ENCODE assay signal across 1 cellular context in the genomic region with DNA sequence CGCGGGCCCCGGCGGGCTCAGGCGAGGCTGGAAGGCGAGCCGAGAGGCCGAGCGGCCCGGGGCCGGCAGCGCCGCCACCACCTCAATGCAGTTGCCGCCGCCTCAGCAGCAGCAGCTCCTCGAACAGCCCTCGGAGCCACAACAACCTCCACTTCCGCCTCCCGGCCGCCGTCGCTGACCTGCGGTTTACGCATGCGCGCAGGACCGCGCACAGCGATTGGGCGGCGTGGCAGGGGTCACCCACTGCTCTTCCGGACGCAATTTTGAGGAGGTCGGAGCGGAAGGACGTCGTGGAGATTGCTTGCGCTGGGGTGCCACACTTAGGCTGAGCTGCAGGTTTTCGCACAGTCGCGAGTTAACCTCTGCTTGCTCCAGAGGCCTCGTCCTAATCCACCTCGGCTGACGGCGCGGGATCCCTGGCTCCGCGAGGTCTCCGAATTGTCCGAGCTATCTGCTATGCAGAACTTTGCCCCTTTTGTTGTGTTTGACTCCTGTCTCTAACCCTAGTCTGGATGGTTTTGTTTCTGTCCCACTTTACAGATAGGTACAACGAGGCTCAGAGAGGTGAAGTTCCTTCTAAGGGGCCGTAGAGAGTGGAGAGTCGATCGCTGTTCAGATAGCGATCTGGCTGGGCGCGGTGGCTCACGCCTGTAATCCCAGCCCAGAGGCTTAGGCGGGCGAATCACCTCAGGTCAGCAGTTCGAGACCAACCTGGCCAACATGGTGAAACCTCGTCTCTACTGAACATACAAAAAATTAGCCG.
TF ChIP-seq lines count a peak whose summit lies in the region.

A gene (plus strand): TSS at position 243 of the 763 bp plus-strand sequence. CDS start 6,657 bp downstream, outside the sequence.
A gene with protein sequence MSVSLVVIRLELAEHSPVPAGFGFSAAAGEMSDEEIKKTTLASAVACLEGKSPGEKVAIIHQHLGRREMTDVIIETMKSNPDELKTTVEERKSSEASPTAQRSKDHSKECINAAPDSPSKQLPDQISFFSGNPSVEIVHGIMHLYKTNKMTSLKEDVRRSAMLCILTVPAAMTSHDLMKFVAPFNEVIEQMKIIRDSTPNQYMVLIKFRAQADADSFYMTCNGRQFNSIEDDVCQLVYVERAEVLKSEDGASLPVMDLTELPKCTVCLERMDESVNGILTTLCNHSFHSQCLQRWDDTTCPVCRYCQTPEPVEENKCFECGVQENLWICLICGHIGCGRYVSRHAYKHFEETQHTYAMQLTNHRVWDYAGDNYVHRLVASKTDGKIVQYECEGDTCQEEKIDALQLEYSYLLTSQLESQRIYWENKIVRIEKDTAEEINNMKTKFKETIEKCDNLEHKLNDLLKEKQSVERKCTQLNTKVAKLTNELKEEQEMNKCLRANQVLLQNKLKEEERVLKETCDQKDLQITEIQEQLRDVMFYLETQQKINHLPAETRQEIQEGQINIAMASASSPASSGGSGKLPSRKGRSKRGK (minus strand): TSS at position 146 of the 763 bp plus-strand sequence. CDS start 164 bp downstream, outside the sequence.

TF ChIP-seq in HepG2, 621 proteins besides CTCF, POLR2A, EP300 and RAD21 (continued from another document and continues in another):
- TF ChIP-seq, protein P1, sequence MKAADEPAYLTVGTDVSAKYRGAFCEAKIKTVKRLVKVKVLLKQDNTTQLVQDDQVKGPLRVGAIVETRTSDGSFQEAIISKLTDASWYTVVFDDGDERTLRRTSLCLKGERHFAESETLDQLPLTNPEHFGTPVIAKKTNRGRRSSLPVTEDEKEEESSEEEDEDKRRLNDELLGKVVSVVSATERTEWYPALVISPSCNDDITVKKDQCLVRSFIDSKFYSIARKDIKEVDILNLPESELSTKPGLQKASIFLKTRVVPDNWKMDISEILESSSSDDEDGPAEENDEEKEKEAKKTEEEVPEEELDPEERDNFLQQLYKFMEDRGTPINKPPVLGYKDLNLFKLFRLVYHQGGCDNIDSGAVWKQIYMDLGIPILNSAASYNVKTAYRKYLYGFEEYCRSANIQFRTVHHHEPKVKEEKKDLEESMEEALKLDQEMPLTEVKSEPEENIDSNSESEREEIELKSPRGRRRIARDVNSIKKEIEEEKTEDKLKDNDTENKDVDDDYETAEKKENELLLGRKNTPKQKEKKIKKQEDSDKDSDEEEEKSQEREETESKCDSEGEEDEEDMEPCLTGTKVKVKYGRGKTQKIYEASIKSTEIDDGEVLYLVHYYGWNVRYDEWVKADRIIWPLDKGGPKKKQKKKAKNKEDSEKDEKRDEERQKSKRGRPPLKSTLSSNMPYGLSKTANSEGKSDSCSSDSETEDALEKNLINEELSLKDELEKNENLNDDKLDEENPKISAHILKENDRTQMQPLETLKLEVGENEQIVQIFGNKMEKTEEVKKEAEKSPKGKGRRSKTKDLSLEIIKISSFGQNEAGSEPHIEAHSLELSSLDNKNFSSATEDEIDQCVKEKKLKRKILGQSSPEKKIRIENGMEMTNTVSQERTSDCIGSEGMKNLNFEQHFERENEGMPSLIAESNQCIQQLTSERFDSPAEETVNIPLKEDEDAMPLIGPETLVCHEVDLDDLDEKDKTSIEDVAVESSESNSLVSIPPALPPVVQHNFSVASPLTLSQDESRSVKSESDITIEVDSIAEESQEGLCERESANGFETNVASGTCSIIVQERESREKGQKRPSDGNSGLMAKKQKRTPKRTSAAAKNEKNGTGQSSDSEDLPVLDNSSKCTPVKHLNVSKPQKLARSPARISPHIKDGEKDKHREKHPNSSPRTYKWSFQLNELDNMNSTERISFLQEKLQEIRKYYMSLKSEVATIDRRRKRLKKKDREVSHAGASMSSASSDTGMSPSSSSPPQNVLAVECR (CRISPR knock-in tag; IDR thresholded peaks at IDR 0.05; ENCODE audit: borderline replicate concordance), result peak; percentile 98
- no peak for TF ChIP-seq JUND (CRISPR knock-in tag; IDR thresholded peaks at IDR 0.05)
- TF ChIP-seq, protein P2, sequence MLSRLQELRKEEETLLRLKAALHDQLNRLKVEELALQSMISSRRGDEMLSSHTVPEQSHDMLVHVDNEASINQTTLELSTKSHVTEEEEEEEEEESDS (CRISPR knock-in tag; IDR thresholded peaks at IDR 0.05; ENCODE audit: borderline replicate concordance), result no peak
- TF ChIP-seq CREB1 (IDR thresholded peaks at IDR 0.05), result no peak
- peak; percentile 64; the same call in 1 of the 2 replicates for TF ChIP-seq CREB1 (CRISPR knock-in tag; IDR thresholded peaks at IDR 0.05)
- TF ChIP-seq ZNF7 (CRISPR knock-in tag; IDR thresholded peaks at IDR 0.05), result no peak
- no peak for TF ChIP-seq TEAD2 (CRISPR knock-in tag; IDR thresholded peaks at IDR 0.05)
- TF ChIP-seq HNRNPL (IDR thresholded peaks at IDR 0.05; ENCODE audit: low read depth, low read length), result no peak
- TF ChIP-seq NR1H2 (CRISPR knock-in tag; IDR thresholded peaks at IDR 0.05; ENCODE audit: borderline replicate concordance, low read depth), result no peak
- no peak for TF ChIP-seq HNF4G (IDR thresholded peaks at IDR 0.05; ENCODE audit: borderline replicate concordance, low read depth, low read length)
- no peak for TF ChIP-seq HNF4G (CRISPR knock-in tag; IDR thresholded peaks at IDR 0.05; ENCODE audit: borderline replicate concordance, low read depth)
- TF ChIP-seq GLI4 (CRISPR knock-in tag; IDR thresholded peaks at IDR 0.05; ENCODE audit: borderline replicate concordance), result 0 out of 2 replicates have a peak, but pooled peaks have one; percentile 43
- no peak for TF ChIP-seq BHLHE40 (IDR thresholded peaks at IDR 0.05; ENCODE audit: low read length)
- TF ChIP-seq, protein P3, sequence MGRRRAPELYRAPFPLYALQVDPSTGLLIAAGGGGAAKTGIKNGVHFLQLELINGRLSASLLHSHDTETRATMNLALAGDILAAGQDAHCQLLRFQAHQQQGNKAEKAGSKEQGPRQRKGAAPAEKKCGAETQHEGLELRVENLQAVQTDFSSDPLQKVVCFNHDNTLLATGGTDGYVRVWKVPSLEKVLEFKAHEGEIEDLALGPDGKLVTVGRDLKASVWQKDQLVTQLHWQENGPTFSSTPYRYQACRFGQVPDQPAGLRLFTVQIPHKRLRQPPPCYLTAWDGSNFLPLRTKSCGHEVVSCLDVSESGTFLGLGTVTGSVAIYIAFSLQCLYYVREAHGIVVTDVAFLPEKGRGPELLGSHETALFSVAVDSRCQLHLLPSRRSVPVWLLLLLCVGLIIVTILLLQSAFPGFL (CRISPR knock-in tag; IDR thresholded peaks at IDR 0.05), result no peak
- TF ChIP-seq NRL (CRISPR knock-in tag; IDR thresholded peaks at IDR 0.05; ENCODE audit: borderline replicate concordance), result peak; percentile 22; the same call in 1 of the 2 replicates
- peak; percentile 63 for TF ChIP-seq HCFC1 (IDR thresholded peaks at IDR 0.05; ENCODE audit: low read depth, low read length)
- TF ChIP-seq, protein P4, sequence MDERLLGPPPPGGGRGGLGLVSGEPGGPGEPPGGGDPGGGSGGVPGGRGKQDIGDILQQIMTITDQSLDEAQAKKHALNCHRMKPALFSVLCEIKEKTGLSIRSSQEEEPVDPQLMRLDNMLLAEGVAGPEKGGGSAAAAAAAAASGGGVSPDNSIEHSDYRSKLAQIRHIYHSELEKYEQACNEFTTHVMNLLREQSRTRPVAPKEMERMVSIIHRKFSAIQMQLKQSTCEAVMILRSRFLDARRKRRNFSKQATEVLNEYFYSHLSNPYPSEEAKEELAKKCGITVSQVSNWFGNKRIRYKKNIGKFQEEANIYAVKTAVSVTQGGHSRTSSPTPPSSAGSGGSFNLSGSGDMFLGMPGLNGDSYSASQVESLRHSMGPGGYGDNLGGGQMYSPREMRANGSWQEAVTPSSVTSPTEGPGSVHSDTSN (CRISPR knock-in tag; IDR thresholded peaks at IDR 0.05), result no peak
- TF ChIP-seq NR2F1 (CRISPR knock-in tag; IDR thresholded peaks at IDR 0.05), result 0 out of 4 replicates have a peak, but pooled peaks of 1 of the 2 experiments have one; percentile 28
- TF ChIP-seq, protein P5, sequence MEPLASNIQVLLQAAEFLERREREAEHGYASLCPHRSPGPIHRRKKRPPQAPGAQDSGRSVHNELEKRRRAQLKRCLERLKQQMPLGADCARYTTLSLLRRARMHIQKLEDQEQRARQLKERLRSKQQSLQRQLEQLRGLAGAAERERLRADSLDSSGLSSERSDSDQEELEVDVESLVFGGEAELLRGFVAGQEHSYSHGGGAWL (CRISPR knock-in tag; IDR thresholded peaks at IDR 0.05), result peak; percentile 47; the same call in 1 of the 2 replicates
- TF ChIP-seq CC2D1A (CRISPR knock-in tag; IDR thresholded peaks at IDR 0.05), result no peak
- TF ChIP-seq ZNF180 (CRISPR knock-in tag; IDR thresholded peaks at IDR 0.05; ENCODE audit: borderline replicate concordance, low read depth), result no peak
- TF ChIP-seq, protein P6, sequence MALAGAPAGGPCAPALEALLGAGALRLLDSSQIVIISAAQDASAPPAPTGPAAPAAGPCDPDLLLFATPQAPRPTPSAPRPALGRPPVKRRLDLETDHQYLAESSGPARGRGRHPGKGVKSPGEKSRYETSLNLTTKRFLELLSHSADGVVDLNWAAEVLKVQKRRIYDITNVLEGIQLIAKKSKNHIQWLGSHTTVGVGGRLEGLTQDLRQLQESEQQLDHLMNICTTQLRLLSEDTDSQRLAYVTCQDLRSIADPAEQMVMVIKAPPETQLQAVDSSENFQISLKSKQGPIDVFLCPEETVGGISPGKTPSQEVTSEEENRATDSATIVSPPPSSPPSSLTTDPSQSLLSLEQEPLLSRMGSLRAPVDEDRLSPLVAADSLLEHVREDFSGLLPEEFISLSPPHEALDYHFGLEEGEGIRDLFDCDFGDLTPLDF (CRISPR knock-in tag; IDR thresholded peaks at IDR 0.05), result no peak
- no peak for TF ChIP-seq TBL1XR1 (IDR thresholded peaks at IDR 0.05; ENCODE audit: borderline replicate concordance, low read length, partially characterized antibody)
- TF ChIP-seq CHD4 (IDR thresholded peaks at IDR 0.05; ENCODE audit: borderline replicate concordance, low read length), result peak; percentile 96
- TF ChIP-seq, protein P7, sequence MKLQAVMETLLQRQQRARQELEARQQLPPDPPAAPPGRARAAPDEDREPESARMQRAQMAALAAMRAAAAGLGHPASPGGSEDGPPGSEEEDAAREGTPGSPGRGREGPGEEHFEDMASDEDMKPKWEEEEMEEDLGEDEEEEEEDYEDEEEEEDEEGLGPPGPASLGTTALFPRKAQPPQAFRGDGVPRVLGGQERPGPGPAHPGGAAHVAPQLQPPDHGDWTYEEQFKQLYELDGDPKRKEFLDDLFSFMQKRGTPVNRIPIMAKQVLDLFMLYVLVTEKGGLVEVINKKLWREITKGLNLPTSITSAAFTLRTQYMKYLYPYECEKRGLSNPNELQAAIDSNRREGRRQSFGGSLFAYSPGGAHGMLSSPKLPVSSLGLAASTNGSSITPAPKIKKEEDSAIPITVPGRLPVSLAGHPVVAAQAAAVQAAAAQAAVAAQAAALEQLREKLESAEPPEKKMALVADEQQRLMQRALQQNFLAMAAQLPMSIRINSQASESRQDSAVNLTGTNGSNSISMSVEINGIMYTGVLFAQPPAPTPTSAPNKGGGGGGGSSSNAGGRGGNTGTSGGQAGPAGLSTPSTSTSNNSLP (IDR thresholded peaks at IDR 0.05; ENCODE audit: low read depth, low read length), result no peak
- TF ChIP-seq ZNF383 (CRISPR knock-in tag; IDR thresholded peaks at IDR 0.05; ENCODE audit: borderline replicate concordance), result no peak
- no peak for TF ChIP-seq KLF11 (CRISPR knock-in tag; IDR thresholded peaks at IDR 0.05)
- TF ChIP-seq ARHGAP35 (CRISPR knock-in tag; IDR thresholded peaks at IDR 0.05; ENCODE audit: borderline replicate concordance), result no peak
- peak; percentile 32 for TF ChIP-seq RBM22 (optimal IDR thresholded peaks at IDR 0.05; ENCODE audit: low read length)
- no peak for TF ChIP-seq MLLT10 (CRISPR knock-in tag; IDR thresholded peaks at IDR 0.05)
- no peak; the same call in 1 of the 2 replicates for TF ChIP-seq STAG1 (CRISPR knock-in tag; IDR thresholded peaks at IDR 0.05)
- TF ChIP-seq, protein P8, sequence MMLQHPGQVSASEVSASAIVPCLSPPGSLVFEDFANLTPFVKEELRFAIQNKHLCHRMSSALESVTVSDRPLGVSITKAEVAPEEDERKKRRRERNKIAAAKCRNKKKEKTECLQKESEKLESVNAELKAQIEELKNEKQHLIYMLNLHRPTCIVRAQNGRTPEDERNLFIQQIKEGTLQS (CRISPR knock-in tag; IDR thresholded peaks at IDR 0.05), result no peak
- TF ChIP-seq MAFK (conservative IDR thresholded peaks at IDR 0.05 in 1 of 2, IDR thresholded peaks at IDR 0.05 in 1 of 2; ENCODE audit: low read length in 2 of 2), result no peak
- TF ChIP-seq, protein P9, sequence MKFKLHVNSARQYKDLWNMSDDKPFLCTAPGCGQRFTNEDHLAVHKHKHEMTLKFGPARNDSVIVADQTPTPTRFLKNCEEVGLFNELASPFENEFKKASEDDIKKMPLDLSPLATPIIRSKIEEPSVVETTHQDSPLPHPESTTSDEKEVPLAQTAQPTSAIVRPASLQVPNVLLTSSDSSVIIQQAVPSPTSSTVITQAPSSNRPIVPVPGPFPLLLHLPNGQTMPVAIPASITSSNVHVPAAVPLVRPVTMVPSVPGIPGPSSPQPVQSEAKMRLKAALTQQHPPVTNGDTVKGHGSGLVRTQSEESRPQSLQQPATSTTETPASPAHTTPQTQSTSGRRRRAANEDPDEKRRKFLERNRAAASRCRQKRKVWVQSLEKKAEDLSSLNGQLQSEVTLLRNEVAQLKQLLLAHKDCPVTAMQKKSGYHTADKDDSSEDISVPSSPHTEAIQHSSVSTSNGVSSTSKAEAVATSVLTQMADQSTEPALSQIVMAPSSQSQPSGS (CRISPR knock-in tag; IDR thresholded peaks at IDR 0.05), result peak; percentile 79
- no peak for TF ChIP-seq ZNF121 (CRISPR knock-in tag; IDR thresholded peaks at IDR 0.05)
- TF ChIP-seq, protein P10, sequence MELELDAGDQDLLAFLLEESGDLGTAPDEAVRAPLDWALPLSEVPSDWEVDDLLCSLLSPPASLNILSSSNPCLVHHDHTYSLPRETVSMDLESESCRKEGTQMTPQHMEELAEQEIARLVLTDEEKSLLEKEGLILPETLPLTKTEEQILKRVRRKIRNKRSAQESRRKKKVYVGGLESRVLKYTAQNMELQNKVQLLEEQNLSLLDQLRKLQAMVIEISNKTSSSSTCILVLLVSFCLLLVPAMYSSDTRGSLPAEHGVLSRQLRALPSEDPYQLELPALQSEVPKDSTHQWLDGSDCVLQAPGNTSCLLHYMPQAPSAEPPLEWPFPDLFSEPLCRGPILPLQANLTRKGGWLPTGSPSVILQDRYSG (CRISPR knock-in tag; IDR thresholded peaks at IDR 0.05), result 0 out of 2 replicates have a peak, but pooled peaks have one; percentile 40
- no peak; the same call in 1 of the 2 replicates for TF ChIP-seq ZNF652 (CRISPR knock-in tag; IDR thresholded peaks at IDR 0.05; ENCODE audit: borderline replicate concordance, low read depth)
- TF ChIP-seq TGIF2 (CRISPR knock-in tag; IDR thresholded peaks at IDR 0.05), result peak; percentile 51; the same call in 1 of the 2 replicates
- TF ChIP-seq ZNF335 (CRISPR knock-in tag; IDR thresholded peaks at IDR 0.05), result 0 out of 2 replicates have a peak, but pooled peaks have one; percentile 76
- TF ChIP-seq, protein P11, sequence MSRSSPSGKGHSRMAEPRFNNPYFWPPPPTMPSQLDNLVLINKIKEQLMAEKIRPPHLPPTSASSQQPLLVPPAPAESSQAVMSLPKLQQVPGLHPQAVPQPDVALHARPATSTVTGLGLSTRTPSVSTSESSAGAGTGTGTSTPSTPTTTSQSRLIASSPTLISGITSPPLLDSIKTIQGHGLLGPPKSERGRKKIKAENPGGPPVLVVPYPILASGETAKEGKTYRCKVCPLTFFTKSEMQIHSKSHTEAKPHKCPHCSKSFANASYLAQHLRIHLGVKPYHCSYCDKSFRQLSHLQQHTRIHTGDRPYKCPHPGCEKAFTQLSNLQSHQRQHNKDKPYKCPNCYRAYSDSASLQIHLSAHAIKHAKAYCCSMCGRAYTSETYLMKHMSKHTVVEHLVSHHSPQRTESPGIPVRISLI (CRISPR knock-in tag; IDR thresholded peaks at IDR 0.05; ENCODE audit: borderline replicate concordance), result no peak
- TF ChIP-seq ZNF776 (CRISPR knock-in tag; IDR thresholded peaks at IDR 0.05), result no peak
- peak; percentile 48; the same call in 1 of the 2 replicates for TF ChIP-seq ZFP36L1 (CRISPR knock-in tag; IDR thresholded peaks at IDR 0.05)
- TF ChIP-seq KLF9 (CRISPR knock-in tag; IDR thresholded peaks at IDR 0.05; ENCODE audit: low read depth), result 0 out of 2 replicates have a peak, but pooled peaks have one; percentile 21
- peak; percentile 38 for TF ChIP-seq FOSL2 (CRISPR knock-in tag; IDR thresholded peaks at IDR 0.05)
- peak; percentile 78 for TF ChIP-seq ZNF331 (CRISPR knock-in tag; IDR thresholded peaks at IDR 0.05)
